ENCODE assay signal across 17 cellular contexts in genomic region chr10:132524443-132525285, GRCh38.
"Had no signal": no experiment of that assay in that cellular context is flagged by ENCODE, and none has a peak within 500 bp of the region (broad histone marks: within the 10 kb centered on the region; RNA-seq: fewer than 3 reads in every experiment).

No MANE protein-coding gene starts in this region.

- H3K4me2 ChIP-seq: neural progenitor cell had no signal

- H3K4me3 ChIP-seq: esophagus muscularis mucosa, neural progenitor cell, upper lobe of left lung had no signal

- DNase-seq: activated CD4-positive, alpha-beta memory T cell treated with anti-CD3 and anti-CD28 coated beads for 36 hours; activated naive CD4-positive, alpha-beta T cell treated with anti-CD3 and anti-CD28 coated beads, Interleukin-2, amount 50 U/mL, for 16 hours; activated T-cell treated with anti-CD3 and anti-CD28 coated beads, Interleukin-2, amount 50 U/mL, for 48 hours; amygdala; brain microvascular endothelial cell; cerebellar nuclear complex; immature natural killer cell; mesendoderm; SHP77 treated with DMSO at 0.1 percent for 48 hours; stimulated activated CD4-positive, alpha-beta T cell treated with anti-CD3 and anti-CD28 coated beads, Interleukin-1b, Interleukin-23, amount 100 ng/mL, for 48 hours; stimulated activated naive B cell treated with anti-CD40 and anti-IgM and Interleukin-4, amounts not matched to agents 10 μg/mL and 1 μg/mL and 100 μg/mL, for 72 hours; substantia nigra had no signal

- H3K27me3 ChIP-seq: brain microvascular endothelial cell, esophagus muscularis mucosa, upper lobe of left lung had no signal

- H3K9me3 Mint-ChIP-seq: immature natural killer cell; stimulated activated naive B cell treated with anti-CD40 and anti-IgM and Interleukin-4, amounts not matched to agents 10 μg/mL and 1 μg/mL and 100 μg/mL, for 72 hours had no signal

- H3K9ac ChIP-seq: neural progenitor cell had no signal

- H3K4me3 Mint-ChIP-seq: activated CD4-positive, alpha-beta memory T cell treated with anti-CD3 and anti-CD28 coated beads for 36 hours; immature natural killer cell; neural progenitor cell had no signal

- H3K36me3 Mint-ChIP-seq: immature natural killer cell; stimulated activated naive B cell treated with anti-CD40 and anti-IgM and Interleukin-4, amounts not matched to agents 10 μg/mL and 1 μg/mL and 100 μg/mL, for 72 hours had no signal

- H3K4me1 ChIP-seq: neural progenitor cell had no signal

- H3K9me3 ChIP-seq: esophagus muscularis mucosa, upper lobe of left lung had no signal

- H2AFZ ChIP-seq: neural progenitor cell had no signal

- H3K27ac ChIP-seq: brain microvascular endothelial cell, esophagus muscularis mucosa, neural progenitor cell, upper lobe of left lung had no signal

- FAIRE-seq: endometrium had no signal

- H3K4me1 Mint-ChIP-seq: immature natural killer cell; stimulated activated naive B cell treated with anti-CD40 and anti-IgM and Interleukin-4, amounts not matched to agents 10 μg/mL and 1 μg/mL and 100 μg/mL, for 72 hours had no signal

- ATAC-seq: right cardiac atrium; stimulated activated naive B cell treated with anti-CD40 and anti-IgM and Interleukin-4, amounts not matched to agents 10 μg/mL and 1 μg/mL and 100 μg/mL, for 72 hours had no signal

- H3K27ac Mint-ChIP-seq: activated CD4-positive, alpha-beta memory T cell treated with anti-CD3 and anti-CD28 coated beads for 36 hours; stimulated activated naive B cell treated with anti-CD40 and anti-IgM and Interleukin-4, amounts not matched to agents 10 μg/mL and 1 μg/mL and 100 μg/mL, for 72 hours had no signal

- H3K36me3 ChIP-seq: brain microvascular endothelial cell, esophagus muscularis mucosa, neural progenitor cell, upper lobe of left lung had no signal
